In the genomic region with DNA sequence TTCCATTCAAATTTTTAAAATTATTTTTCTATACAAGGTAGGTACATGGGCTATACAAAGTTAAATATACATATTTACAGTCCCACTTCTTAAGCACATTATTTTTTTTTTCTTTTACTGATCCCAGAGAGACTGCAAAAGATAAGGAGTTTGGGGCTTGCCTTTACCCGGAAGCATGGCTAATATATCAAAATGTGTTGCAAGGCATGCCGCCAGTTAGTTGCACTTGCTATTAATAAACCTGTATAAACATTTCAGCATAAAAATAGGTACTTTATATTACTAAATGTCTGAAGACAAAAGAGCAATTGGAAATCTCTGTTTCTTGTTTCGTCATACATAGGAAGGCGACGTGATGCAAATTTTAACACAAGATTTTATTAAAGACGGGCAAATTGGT, we compare ENCODE assay signal across 21 cellular contexts. TPM values are rescaled to one million over a fixed set of nuclear protein-coding genes. Genes with fewer than 3 reads are reported as not detected.
DNase-seq lines count a peak whose midpoint lies in the region; ATAC-seq and TF ChIP-seq lines count a peak whose summit lies in the region.
"Had no signal": no experiment of that assay in that cellular context is flagged by ENCODE, and none has a peak within 500 bp of the region (broad histone marks: within the 10 kb centered on the region; RNA-seq: fewer than 3 reads in every experiment).

No MANE protein-coding gene starts in this region.

- no peak overlapping the region for H3K4me3 ChIP-seq in left ventricle myocardium inferior
- no peak overlapping the region for H3K4me3 ChIP-seq in heart right ventricle
- no peak overlapping the region for H3K4me3 ChIP-seq in adrenal gland
- no peak overlapping the region for H3K4me3 ChIP-seq in left lung
- H3K4me3 ChIP-seq in Karpas-422 (ENCODE audit: low read length) = no peak overlapping the region
- H3K4me3 ChIP-seq: testis had no signal

- H3K27me3 ChIP-seq in left ventricle myocardium inferior (ENCODE audit: low read depth) (no peaks in the 10 kb centered on the region), heart right ventricle (no peaks in the 10 kb centered on the region), adrenal gland (no peaks in the 10 kb centered on the region), left lung (no peaks in the 10 kb centered on the region), Karpas-422 (ENCODE audit: low read length) (no peaks in the 10 kb centered on the region)
- H3K27me3 ChIP-seq: testis had no signal

- peak overlapping the region; percentile 54 for H3K27ac ChIP-seq in left ventricle myocardium inferior (replicated peaks)
- H3K27ac ChIP-seq in heart right ventricle = peak overlapping the region in 4 of 10 donors; percentile 6 to 41 (median 30)
- no peak overlapping the region for H3K27ac ChIP-seq in adrenal gland
- no peak overlapping the region for H3K27ac ChIP-seq in left lung
- H3K27ac ChIP-seq in Karpas-422 (ENCODE audit: low read length) = no peak overlapping the region
- H3K27ac ChIP-seq: testis had no signal

- no peak overlapping the region for H3K9ac ChIP-seq in Karpas-422 (ENCODE audit: low read length)

- ATAC-seq in heart right ventricle (no peak), left lung (peak; percentile 7), GM21786 (IDR thresholded peaks at IDR 0.05; ENCODE audit: unreplicated experiment) (no peak)
- ATAC-seq: Panc1, sciatic nerve had no signal

- no peak overlapping the region for H3K4me2 ChIP-seq in Karpas-422 (ENCODE audit: low read depth, low read length, poor library complexity, severe bottlenecking)

- no peak for TF ChIP-seq CTCF in left ventricle myocardium inferior (IDR thresholded peaks at IDR 0.05; ENCODE audit: borderline replicate concordance)
- TF ChIP-seq CTCF in heart right ventricle (IDR thresholded peaks at IDR 0.05) = no peak
- no peak for TF ChIP-seq CTCF in adrenal gland (IDR thresholded peaks at IDR 0.05)
- TF ChIP-seq CTCF in left lung (IDR thresholded peaks at IDR 0.05) = no peak

- intact Hi-C loops in left ventricle myocardium inferior (cut with micrococcal nuclease) (no loop called here), heart right ventricle (cut with DNase I) (no loop called here), adrenal gland (cut with DNase I) (loop anchor here in 1 of 2 donors (5.0 kb wide), 1 partner anchor 35 kb away; no protein-coding TSS in a partner anchor), left lung (cut with DNase I) (no loop called here)

- DNase-seq in left ventricle myocardium inferior (no peak), heart right ventricle (no peak), adrenal gland (peak in 6 of 7 donors; percentile 49 to 86 (median 64)), left lung (no peak), NCI-H1694 (lab: John Stamatoyannopoulos, UW) (no peak), NCI-H187 treated with DMSO at 0.1 percent for 48 hours (lab: John Stamatoyannopoulos, UW) (no peak), Karpas-422 (no peak)
- DNase-seq: activated CD4-positive, alpha-beta T cell treated with anti-CD3 and anti-CD28 coated beads, Interleukin-2, amount 50 U/mL, for 1 hour; activated naive CD4-positive, alpha-beta T cell treated with anti-CD3 and anti-CD28 coated beads, Interleukin-2, amount 50 U/mL, for 16 hours; AML-193; CD8-positive, alpha-beta memory T cell; cortex of kidney; NCI-H1436 treated with DMSO at 0.1 percent for 48 hours; posterior cingulate gyrus; SHP77 treated with DMSO at 0.1 percent for 48 hours; stimulated activated naive CD4-positive, alpha-beta T cell treated with Interleukin-2 at 50 U/mL for 16 hours; testis had no signal

- TF ChIP-seq POLR2A in adrenal gland (IDR thresholded peaks at IDR 0.05) = no peak

- H3K36me3 ChIP-seq in left ventricle myocardium inferior (peaks cover 34% of the 10 kb centered on the region), heart right ventricle (peaks cover 0 to 54% (median 12%) of the 10 kb centered on the region in 9 donors), adrenal gland (replicated peaks in 1 of 2) (no peaks in the 10 kb centered on the region), left lung (no peaks in the 10 kb centered on the region), Karpas-422 (ENCODE audit: insufficient read depth, low read length) (no peaks in the 10 kb centered on the region)

- H3K4me1 ChIP-seq in left ventricle myocardium inferior (peaks cover 80% of the 10 kb centered on the region), heart right ventricle (peaks cover 6 to 78% (median 53%) of the 10 kb centered on the region in 9 donors), adrenal gland (replicated peaks in 1 of 2) (peaks cover 0 to 20% of the 10 kb centered on the region in 2 donors), left lung (peaks cover 0 to 40% of the 10 kb centered on the region in 2 donors), Karpas-422 (ENCODE audit: low read length) (no peaks in the 10 kb centered on the region)
- H3K4me1 ChIP-seq: testis had no signal

- no peaks in the 10 kb centered on the region for H3K79me2 ChIP-seq in Karpas-422 (ENCODE audit: low read length)

- H4K20me1 ChIP-seq in Karpas-422 (ENCODE audit: insufficient read depth, low read depth, low read length) = no peaks in the 10 kb centered on the region

- H2AFZ ChIP-seq in Karpas-422 (ENCODE audit: low read length) = no peak overlapping the region

- H3K9me2 ChIP-seq in Karpas-422 (replicated peaks; ENCODE audit: insufficient read depth, low read length) = no peaks in the 10 kb centered on the region

- H3K9me3 ChIP-seq in left ventricle myocardium inferior (replicated peaks) (no peaks in the 10 kb centered on the region), heart right ventricle (no peaks in the 10 kb centered on the region), adrenal gland (replicated peaks in 1 of 3) (no peaks in the 10 kb centered on the region), left lung (no peaks in the 10 kb centered on the region), Karpas-422 (ENCODE audit: low read length) (no peaks in the 10 kb centered on the region)
- H3K9me3 ChIP-seq: testis had no signal

- 37 to 54% methylated on average over 6 of the region's 6 CpGs for WGBS in heart right ventricle, 2 donors
- 33 to 43% (median 38%) methylated on average over 6 of the region's 6 CpGs for WGBS in adrenal gland, 4 donors

RNA-seq across cellular contexts. Expression of gene PDLIM1, which starts 21.5 kb away (rescaled TPM):
- total RNA-seq in left ventricle myocardium inferior (358 TPM), heart right ventricle (100 to 1,000 TPM; 201 to 467 (median 347) TPM), adrenal gland (10 to 100 TPM; 22.2 to 44.6 (median 28.6) TPM), left lung (100 to 1,000 TPM; 176 to 268 TPM)
- polyA plus RNA-seq in heart right ventricle (100 to 1,000 TPM; 152 to 247 TPM), adrenal gland (10 to 100 TPM; 31.9 to 63.3 (median 32.6) TPM)
- 0.22 and 0.54 TPM in 2 replicates for total RNA-seq in Karpas-422 (2014; rRNA removed; shearing (Covaris generic); ENCODE audit: low replicate concordance)
- total RNA-seq: G401 had no signal

Comparison
In these comparisons a context has a peak if more than half of its experiments do, and no peak if none do; other contexts are left out.
1. DNase-seq: peak in adrenal gland (6 of 7); none in left ventricle myocardium inferior (single experiment), heart right ventricle (0 of 2), left lung (0 of 2), NCI-H1694 (single experiment), NCI-H187 treated with DMSO at 0.1 percent for 48 hours (single experiment) and Karpas-422 (single experiment).
2. RNA of gene PDLIM1, which starts 21.5 kb away (total RNA-seq): 201 to 467 TPM in heart right ventricle, 358 TPM in left ventricle myocardium inferior (single experiment), 176 to 268 TPM in left lung and 22.2 to 44.6 TPM in adrenal gland; 0.22 to 0.54 TPM in Karpas-422; every median in the first group is over 10 times any median in the second.